Comparison of ENCODE assay signal across 8 cellular contexts in genomic region chr7:90613088-90613498, GRCh38. TPM values are rescaled to one million over a fixed set of nuclear protein-coding genes. Genes with fewer than 3 reads are reported as not detected.
DNase-seq lines count a peak whose midpoint lies in the region; ATAC-seq, FAIRE-seq and TF ChIP-seq lines count a peak whose summit lies in the region.

No MANE protein-coding gene starts in this region.

- no peaks in the 10 kb centered on the region for H3K36me3 Mint-ChIP-seq in natural killer cell

- H3K4me1 Mint-ChIP-seq in natural killer cell: no peaks in the 10 kb centered on the region

- TF ChIP-seq CTCF in fibroblast of the aortic adventitia (IDR thresholded peaks at IDR 0.05; ENCODE audit: insufficient read depth, low read length) (peak; percentile 3), natural killer cell (IDR thresholded peaks at IDR 0.05) (no peak)

- no peaks in the 10 kb centered on the region for H3K9me3 Mint-ChIP-seq in natural killer cell

- H3K4me3 Mint-ChIP-seq in natural killer cell: no peak overlapping the region

- intact Hi-C loops in natural killer cell (cut with micrococcal nuclease): no loop called here
- intact Hi-C loops in Right ventricle myocardium inferior (cut with DNase I): no loop called here

- DNase-seq in GM18507 (ENCODE audit: extremely low spot score, insufficient read length, low read depth) (no peak), fibroblast of the aortic adventitia (ENCODE audit: low read depth) (peak; percentile 33), 8988T (no peak), NCI-H748 (lab: John Stamatoyannopoulos, UW; ENCODE audit: unreplicated experiment) (no peak), natural killer cell (no peak), Right ventricle myocardium inferior (ENCODE audit: missing footprints) (no peak)

- H3K27ac Mint-ChIP-seq in natural killer cell: no peak overlapping the region

- peak; percentile 51 for FAIRE-seq in GM18507 (lab: Jason Lieb, UNC)

- H3K4me3 ChIP-seq in fibroblast of the aortic adventitia (ENCODE audit: low read depth, low read length): no peak overlapping the region

- ATAC-seq in GM21515 (IDR thresholded peaks at IDR 0.05; ENCODE audit: unreplicated experiment) (peak; percentile 76), HG03558 (IDR thresholded peaks at IDR 0.05; ENCODE audit: extremely low read depth, unreplicated experiment) (peak; percentile 81), natural killer cell (no peak), Right ventricle myocardium inferior (no peak)

- H3K27me3 Mint-ChIP-seq in natural killer cell (ENCODE audit: low read depth in 2 of 2): no peaks in the 10 kb centered on the region

RNA-seq across cellular contexts. Expression of gene CDK14, which starts 17.0 kb away (rescaled TPM):
- total RNA-seq in fibroblast of the aortic adventitia (ENCODE audit: low replicate concordance) (26.7 and 44.8 TPM in 2 replicates), natural killer cell (10 to 100 TPM in 1 of 3 donors, 1 to 10 TPM in 2; 1.2 to 12.5 (median 1.9) TPM), Right ventricle myocardium inferior (26.3 TPM)

Comparison
In these comparisons a context has a peak if more than half of its experiments do, and no peak if none do; other contexts are left out.
1. ATAC-seq: peak in GM21515 (single experiment) and HG03558 (single experiment); none in natural killer cell (0 of 3) and Right ventricle myocardium inferior (single experiment).